In the genomic region with DNA sequence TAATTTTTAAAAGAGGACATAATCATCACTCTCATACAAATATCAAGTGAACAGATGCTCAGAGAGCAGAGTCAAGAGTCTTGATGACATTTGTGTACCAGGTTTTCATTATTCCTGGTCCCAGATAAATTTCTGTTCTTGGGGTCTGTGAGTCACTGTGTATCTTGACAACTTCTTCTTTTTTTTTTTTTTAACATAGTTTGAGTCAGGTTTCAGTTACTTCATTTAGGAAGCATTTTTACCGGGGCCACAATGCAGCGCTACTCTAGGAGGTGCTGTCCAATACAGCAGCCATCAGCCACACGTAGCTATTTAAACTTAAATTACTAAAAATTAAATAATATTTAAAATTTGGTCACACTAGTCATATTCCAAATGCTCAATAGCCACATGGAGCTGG, we compare ENCODE assay signal across 13 cellular contexts.
A peak's percentile ranks its signal among the peaks of the same experiment; 100 is the strongest.
DNase-seq lines count a peak whose midpoint lies in the region; ATAC-seq and TF ChIP-seq lines count a peak whose summit lies in the region.
"Had no signal": no experiment of that assay in that cellular context is flagged by ENCODE, and none has a peak within 500 bp of the region (broad histone marks: within the 10 kb centered on the region; RNA-seq: fewer than 3 reads in every experiment).

No MANE protein-coding gene starts in this region.

- no peaks in the 10 kb centered on the region for H3K9me3 ChIP-seq in OCI-LY1 (ENCODE audit: low read length)

- H4K20me1 ChIP-seq in OCI-LY1 (ENCODE audit: insufficient read depth, low read length): no peaks in the 10 kb centered on the region

- no peak overlapping the region for H3K9ac ChIP-seq in OCI-LY1 (ENCODE audit: low read length)

- DNase-seq in GM12865 (ENCODE audit: low read depth) (peak; percentile 14), globus pallidus (ENCODE audit: low spot score) (peak; percentile 8), midbrain (lab: John Stamatoyannopoulos, UW) (no peak)
- no peak for DNase-seq in central memory CD4-positive, alpha-beta T cell
- DNase-seq: activated CD4-positive, alpha-beta T cell treated with anti-CD3 and anti-CD28 coated beads for 1 hour; CD4-positive, CD25-positive, alpha-beta regulatory T cell; left ventricle myocardium superior; NCI-H1048; NCI-H2171; NK-92 treated with Interleukin-12 subunit alpha and Interleukin-12 subunit beta, amount 100 ng/mL, for 24 hours had no signal

- H3K4me3 ChIP-seq in GM12865 (ENCODE audit: low read depth, low read length): no peak overlapping the region
- no peak overlapping the region for H3K4me3 ChIP-seq in OCI-LY1 (ENCODE audit: low read depth, low read length, poor library complexity, severe bottlenecking)

- H3K27ac ChIP-seq in OCI-LY1 (ENCODE audit: low read depth, low read length, poor library complexity, severe bottlenecking): no peak overlapping the region

- no peaks in the 10 kb centered on the region for H3F3A ChIP-seq in OCI-LY1 (ENCODE audit: insufficient read depth, low read length)

- TF ChIP-seq CTCF in GM12865 (IDR thresholded peaks at IDR 0.05; ENCODE audit: insufficient read depth, low read depth, low read length, missing control alignments) (no peak), OCI-LY1 (IDR thresholded peaks at IDR 0.05; ENCODE audit: low read length) (no peak)

- no peaks in the 10 kb centered on the region for H3K79me2 ChIP-seq in OCI-LY1 (ENCODE audit: insufficient read depth, low read length)

- H3K27me3 ChIP-seq in OCI-LY1 (ENCODE audit: insufficient read depth, low read length): no peaks in the 10 kb centered on the region

- ATAC-seq in GM21526 (IDR thresholded peaks at IDR 0.05; ENCODE audit: low FRiP score, unreplicated experiment): peak; percentile 40
- no peak for ATAC-seq in GM21737 (IDR thresholded peaks at IDR 0.05; ENCODE audit: unreplicated experiment)
- ATAC-seq: left ventricle myocardium superior had no signal

- no peaks in the 10 kb centered on the region for H3K36me3 ChIP-seq in OCI-LY1 (ENCODE audit: insufficient read depth, low read length)

- no peak overlapping the region for H3K4me2 ChIP-seq in OCI-LY1 (ENCODE audit: low read length)

- peak overlapping the region; percentile 90 for H2AFZ ChIP-seq in OCI-LY1 (ENCODE audit: low read length)

- no peaks in the 10 kb centered on the region for H3K9me2 ChIP-seq in OCI-LY1 (ENCODE audit: low read depth, low read length)

- peaks cover 26% of the 10 kb centered on the region for H3K4me1 ChIP-seq in OCI-LY1 (ENCODE audit: insufficient read depth, low read length, severe bottlenecking)

Comparison
In these comparisons a context has a peak if more than half of its experiments do, and no peak if none do; other contexts are left out.
1. DNase-seq: peak in GM12865 (single experiment) and globus pallidus (single experiment); none in central memory CD4-positive, alpha-beta T cell (single experiment) and midbrain (single experiment).